In the genomic region with DNA sequence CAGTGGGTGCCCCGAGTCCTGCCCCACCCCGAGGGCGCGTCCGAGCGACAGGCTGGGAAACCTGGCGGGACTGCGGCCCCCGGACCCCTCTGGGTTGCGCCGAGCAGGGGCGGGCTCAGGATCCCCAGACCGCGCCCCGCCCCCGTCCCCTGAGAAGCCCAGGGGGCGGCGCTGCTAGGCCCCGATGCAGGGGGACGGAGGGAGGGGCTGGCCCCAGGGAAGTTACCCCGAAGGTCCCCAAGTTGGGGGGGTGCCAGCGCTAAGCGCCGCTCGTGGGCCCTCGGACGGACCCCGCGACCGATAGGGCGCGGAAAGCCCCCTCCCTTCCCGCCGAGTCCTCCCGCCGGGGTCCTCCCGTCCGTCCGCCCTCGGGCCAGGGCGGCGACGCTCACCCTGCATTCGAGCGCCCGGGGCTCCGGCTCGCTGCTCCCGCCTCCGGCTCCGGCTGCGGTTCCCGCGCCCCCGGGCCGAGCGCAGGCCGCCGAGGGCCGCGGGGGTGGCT, we compare ENCODE assay signal across 1 cellular context.
TF ChIP-seq lines count a peak whose summit lies in the region.

No MANE protein-coding gene starts in this region.

TF ChIP-seq in HEK293, 187 proteins besides CTCF, POLR2A, EP300 and RAD21 (continued from another document and continues in another):
- TF ChIP-seq ZIC2 (tag by site-specific recombination; IDR thresholded peaks at IDR 0.05) (peak; percentile 37; the same call in 1 of the 2 replicates), SCRT2 (tag by site-specific recombination; IDR thresholded peaks at IDR 0.05) (no peak), EGR2 (tag by site-specific recombination; IDR thresholded peaks at IDR 0.05; ENCODE audit: low read depth) (no peak), ZNF544 (tag by site-specific recombination; IDR thresholded peaks at IDR 0.05) (no peak), ZSCAN16 (tag by site-specific recombination; IDR thresholded peaks at IDR 0.05) (no peak), PRDM1 (tag by site-specific recombination; IDR thresholded peaks at IDR 0.05) (no peak), ZNF146 (tag by site-specific recombination; IDR thresholded peaks at IDR 0.05) (no peak), TCF7L2 (IDR thresholded peaks at IDR 0.05; ENCODE audit: borderline replicate concordance, low read depth, low read length) (no peak), ZNF133 (tag by site-specific recombination; IDR thresholded peaks at IDR 0.05) (no peak), ZNF768 (tag by site-specific recombination; IDR thresholded peaks at IDR 0.05) (no peak), ZNF600 (tag by site-specific recombination; IDR thresholded peaks at IDR 0.05) (no peak), YY1 (tag by site-specific recombination; IDR thresholded peaks at IDR 0.05) (no peak), ZFP3 (tag by site-specific recombination; IDR thresholded peaks at IDR 0.05; ENCODE audit: low read depth) (no peak), FEZF1 (tag by site-specific recombination; IDR thresholded peaks at IDR 0.05) (no peak), ZNF114 (tag by site-specific recombination; IDR thresholded peaks at IDR 0.05) (no peak), ZBTB48 (tag by site-specific recombination; IDR thresholded peaks at IDR 0.05) (peak; percentile 33; the same call in 1 of the 2 replicates), ZNF37A (tag by site-specific recombination; IDR thresholded peaks at IDR 0.05) (no peak), ZNF324 (tag by site-specific recombination; IDR thresholded peaks at IDR 0.05) (no peak), ZNF394 (tag by site-specific recombination; IDR thresholded peaks at IDR 0.05; ENCODE audit: borderline replicate concordance) (no peak), ZFP41 (tag by site-specific recombination; IDR thresholded peaks at IDR 0.05; ENCODE audit: borderline replicate concordance) (no peak), YY2 (tag by site-specific recombination; IDR thresholded peaks at IDR 0.05) (no peak), ZNF530 (tag by site-specific recombination; IDR thresholded peaks at IDR 0.05; ENCODE audit: low read depth) (no peak), ZNF660 (tag by site-specific recombination; IDR thresholded peaks at IDR 0.05) (no peak), SALL2 (tag by site-specific recombination; IDR thresholded peaks at IDR 0.05; ENCODE audit: borderline replicate concordance) (no peak), ZNF510 (tag by site-specific recombination; IDR thresholded peaks at IDR 0.05; ENCODE audit: insufficient replicate concordance) (no peak), SP7 (tag by site-specific recombination; IDR thresholded peaks at IDR 0.05) (no peak), ZNF501 (tag by site-specific recombination; IDR thresholded peaks at IDR 0.05) (no peak), ZNF292 (tag by site-specific recombination; IDR thresholded peaks at IDR 0.05; ENCODE audit: borderline replicate concordance, low read depth) (no peak), ZNF596 (tag by site-specific recombination; IDR thresholded peaks at IDR 0.05) (no peak), ZNF239 (tag by site-specific recombination; IDR thresholded peaks at IDR 0.05) (no peak), ZNF23 (tag by site-specific recombination; IDR thresholded peaks at IDR 0.05; ENCODE audit: borderline replicate concordance) (no peak)
- TF ChIP-seq, protein P1, sequence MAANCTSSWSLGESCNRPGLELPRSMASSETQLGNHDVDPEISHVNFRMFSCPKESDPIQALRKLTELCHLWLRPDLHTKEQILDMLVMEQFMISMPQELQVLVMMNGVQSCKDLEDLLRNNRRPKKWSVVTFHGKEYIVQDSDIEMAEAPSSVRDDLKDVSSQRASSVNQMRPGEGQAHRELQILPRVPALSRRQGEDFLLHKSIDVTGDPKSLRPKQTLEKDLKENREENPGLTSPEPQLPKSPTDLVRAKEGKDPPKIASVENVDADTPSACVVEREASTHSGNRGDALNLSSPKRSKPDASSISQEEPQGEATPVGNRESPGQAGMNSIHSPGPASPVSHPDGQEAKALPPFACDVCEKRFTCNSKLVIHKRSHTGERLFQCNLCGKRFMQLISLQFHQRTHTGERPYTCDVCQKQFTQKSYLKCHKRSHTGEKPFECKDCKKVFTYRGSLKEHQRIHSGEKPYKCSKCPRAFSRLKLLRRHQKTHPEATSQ (tag by site-specific recombination; IDR thresholded peaks at IDR 0.05), result no peak
- TF ChIP-seq, protein P2, sequence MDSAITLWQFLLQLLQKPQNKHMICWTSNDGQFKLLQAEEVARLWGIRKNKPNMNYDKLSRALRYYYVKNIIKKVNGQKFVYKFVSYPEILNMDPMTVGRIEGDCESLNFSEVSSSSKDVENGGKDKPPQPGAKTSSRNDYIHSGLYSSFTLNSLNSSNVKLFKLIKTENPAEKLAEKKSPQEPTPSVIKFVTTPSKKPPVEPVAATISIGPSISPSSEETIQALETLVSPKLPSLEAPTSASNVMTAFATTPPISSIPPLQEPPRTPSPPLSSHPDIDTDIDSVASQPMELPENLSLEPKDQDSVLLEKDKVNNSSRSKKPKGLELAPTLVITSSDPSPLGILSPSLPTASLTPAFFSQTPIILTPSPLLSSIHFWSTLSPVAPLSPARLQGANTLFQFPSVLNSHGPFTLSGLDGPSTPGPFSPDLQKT (IDR thresholded peaks at IDR 0.05; ENCODE audit: borderline replicate concordance, low read depth, low read length), result no peak
- TF ChIP-seq, protein P3, sequence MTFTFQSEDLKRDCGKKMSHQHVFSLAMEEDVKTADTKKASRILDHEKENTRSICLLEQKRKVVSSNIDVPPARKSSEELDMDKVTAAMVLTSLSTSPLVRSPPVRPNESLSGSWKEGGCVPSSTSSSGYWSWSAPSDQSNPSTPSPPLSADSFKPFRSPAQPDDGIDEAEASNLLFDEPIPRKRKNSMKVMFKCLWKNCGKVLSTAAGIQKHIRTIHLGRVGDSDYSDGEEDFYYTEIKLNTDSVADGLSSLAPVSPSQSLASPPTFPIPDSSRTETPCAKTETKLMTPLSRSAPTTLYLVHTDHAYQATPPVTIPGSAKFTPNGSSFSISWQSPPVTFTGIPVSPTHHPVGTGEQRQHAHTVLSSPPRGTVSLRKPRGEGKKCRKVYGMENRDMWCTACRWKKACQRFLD (tag by site-specific recombination; IDR thresholded peaks at IDR 0.05), result no peak
- TF ChIP-seq, protein P4, sequence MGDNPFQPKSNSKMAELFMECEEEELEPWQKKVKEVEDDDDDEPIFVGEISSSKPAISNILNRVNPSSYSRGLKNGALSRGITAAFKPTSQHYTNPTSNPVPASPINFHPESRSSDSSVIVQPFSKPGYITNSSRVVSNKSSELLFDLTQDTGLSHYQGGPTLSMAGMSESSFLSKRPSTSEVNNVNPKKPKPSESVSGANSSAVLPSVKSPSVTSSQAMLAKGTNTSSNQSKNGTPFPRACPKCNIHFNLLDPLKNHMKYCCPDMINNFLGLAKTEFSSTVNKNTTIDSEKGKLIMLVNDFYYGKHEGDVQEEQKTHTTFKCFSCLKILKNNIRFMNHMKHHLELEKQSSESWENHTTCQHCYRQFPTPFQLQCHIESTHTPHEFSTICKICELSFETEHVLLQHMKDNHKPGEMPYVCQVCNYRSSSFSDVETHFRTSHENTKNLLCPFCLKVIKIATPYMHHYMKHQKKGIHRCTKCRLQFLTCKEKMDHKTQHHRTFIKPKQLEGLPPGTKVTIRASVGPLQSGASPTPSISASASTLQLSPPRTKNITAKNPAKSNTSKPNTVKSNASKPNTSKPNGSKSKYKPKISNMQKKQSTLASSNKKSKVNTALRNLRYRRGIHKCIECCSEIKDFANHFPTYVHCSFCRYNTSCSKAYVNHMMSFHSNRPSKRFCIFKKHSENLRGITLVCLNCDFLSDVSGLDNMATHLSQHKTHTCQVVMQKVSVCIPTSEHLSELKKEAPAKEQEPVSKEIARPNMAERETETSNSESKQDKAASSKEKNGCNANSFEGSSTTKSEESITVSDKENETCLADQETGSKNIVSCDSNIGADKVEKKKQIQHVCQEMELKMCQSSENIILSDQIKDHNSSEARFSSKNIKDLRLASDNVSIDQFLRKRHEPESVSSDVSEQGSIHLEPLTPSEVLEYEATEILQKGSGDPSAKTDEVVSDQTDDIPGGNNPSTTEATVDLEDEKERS (tag by site-specific recombination; IDR thresholded peaks at IDR 0.05), result no peak
- TF ChIP-seq, protein P5, sequence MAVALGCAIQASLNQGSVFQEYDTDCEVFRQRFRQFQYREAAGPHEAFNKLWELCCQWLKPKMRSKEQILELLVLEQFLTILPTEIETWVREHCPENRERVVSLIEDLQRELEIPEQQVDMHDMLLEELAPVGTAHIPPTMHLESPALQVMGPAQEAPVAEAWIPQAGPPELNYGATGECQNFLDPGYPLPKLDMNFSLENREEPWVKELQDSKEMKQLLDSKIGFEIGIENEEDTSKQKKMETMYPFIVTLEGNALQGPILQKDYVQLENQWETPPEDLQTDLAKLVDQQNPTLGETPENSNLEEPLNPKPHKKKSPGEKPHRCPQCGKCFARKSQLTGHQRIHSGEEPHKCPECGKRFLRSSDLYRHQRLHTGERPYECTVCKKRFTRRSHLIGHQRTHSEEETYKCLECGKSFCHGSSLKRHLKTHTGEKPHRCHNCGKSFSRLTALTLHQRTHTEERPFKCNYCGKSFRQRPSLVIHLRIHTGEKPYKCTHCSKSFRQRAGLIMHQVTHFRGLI (tag by site-specific recombination; IDR thresholded peaks at IDR 0.05), result no peak
- TF ChIP-seq, protein P6, sequence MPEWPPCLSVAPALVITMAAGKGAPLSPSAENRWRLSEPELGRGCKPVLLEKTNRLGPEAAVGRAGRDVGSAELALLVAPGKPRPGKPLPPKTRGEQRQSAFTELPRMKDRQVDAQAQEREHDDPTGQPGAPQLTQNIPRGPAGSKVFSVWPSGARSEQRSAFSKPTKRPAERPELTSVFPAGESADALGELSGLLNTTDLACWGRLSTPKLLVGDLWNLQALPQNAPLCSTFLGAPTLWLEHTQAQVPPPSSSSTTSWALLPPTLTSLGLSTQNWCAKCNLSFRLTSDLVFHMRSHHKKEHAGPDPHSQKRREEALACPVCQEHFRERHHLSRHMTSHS (tag by site-specific recombination; IDR thresholded peaks at IDR 0.05), result no peak
- TF ChIP-seq, protein P7, sequence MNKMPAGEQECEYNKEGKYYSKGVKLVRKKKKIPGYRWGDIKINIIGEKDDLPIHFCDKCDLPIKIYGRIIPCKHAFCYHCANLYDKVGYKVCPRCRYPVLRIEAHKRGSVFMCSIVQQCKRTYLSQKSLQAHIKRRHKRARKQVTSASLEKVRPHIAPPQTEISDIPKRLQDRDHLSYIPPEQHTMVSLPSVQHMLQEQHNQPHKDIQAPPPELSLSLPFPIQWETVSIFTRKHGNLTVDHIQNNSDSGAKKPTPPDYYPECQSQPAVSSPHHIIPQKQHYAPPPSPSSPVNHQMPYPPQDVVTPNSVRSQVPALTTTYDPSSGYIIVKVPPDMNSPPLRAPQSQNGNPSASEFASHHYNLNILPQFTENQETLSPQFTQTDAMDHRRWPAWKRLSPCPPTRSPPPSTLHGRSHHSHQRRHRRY (tag by site-specific recombination; IDR thresholded peaks at IDR 0.05), result no peak
- TF ChIP-seq, protein P8, sequence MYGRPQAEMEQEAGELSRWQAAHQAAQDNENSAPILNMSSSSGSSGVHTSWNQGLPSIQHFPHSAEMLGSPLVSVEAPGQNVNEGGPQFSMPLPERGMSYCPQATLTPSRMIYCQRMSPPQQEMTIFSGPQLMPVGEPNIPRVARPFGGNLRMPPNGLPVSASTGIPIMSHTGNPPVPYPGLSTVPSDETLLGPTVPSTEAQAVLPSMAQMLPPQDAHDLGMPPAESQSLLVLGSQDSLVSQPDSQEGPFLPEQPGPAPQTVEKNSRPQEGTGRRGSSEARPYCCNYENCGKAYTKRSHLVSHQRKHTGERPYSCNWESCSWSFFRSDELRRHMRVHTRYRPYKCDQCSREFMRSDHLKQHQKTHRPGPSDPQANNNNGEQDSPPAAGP (tag by site-specific recombination; IDR thresholded peaks at IDR 0.05), result peak; percentile 57
- TF ChIP-seq, protein P9, sequence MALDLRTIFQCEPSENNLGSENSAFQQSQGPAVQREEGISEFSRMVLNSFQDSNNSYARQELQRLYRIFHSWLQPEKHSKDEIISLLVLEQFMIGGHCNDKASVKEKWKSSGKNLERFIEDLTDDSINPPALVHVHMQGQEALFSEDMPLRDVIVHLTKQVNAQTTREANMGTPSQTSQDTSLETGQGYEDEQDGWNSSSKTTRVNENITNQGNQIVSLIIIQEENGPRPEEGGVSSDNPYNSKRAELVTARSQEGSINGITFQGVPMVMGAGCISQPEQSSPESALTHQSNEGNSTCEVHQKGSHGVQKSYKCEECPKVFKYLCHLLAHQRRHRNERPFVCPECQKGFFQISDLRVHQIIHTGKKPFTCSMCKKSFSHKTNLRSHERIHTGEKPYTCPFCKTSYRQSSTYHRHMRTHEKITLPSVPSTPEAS (tag by site-specific recombination; IDR thresholded peaks at IDR 0.05), result no peak
- TF ChIP-seq, protein P10, sequence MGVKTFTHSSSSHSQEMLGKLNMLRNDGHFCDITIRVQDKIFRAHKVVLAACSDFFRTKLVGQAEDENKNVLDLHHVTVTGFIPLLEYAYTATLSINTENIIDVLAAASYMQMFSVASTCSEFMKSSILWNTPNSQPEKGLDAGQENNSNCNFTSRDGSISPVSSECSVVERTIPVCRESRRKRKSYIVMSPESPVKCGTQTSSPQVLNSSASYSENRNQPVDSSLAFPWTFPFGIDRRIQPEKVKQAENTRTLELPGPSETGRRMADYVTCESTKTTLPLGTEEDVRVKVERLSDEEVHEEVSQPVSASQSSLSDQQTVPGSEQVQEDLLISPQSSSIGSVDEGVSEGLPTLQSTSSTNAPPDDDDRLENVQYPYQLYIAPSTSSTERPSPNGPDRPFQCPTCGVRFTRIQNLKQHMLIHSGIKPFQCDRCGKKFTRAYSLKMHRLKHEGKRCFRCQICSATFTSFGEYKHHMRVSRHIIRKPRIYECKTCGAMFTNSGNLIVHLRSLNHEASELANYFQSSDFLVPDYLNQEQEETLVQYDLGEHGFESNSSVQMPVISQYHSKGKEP (tag by site-specific recombination; IDR thresholded peaks at IDR 0.05), result no peak
- TF ChIP-seq, protein P11, sequence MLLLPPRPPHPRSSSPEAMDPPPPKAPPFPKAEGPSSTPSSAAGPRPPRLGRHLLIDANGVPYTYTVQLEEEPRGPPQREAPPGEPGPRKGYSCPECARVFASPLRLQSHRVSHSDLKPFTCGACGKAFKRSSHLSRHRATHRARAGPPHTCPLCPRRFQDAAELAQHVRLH (tag by site-specific recombination; IDR thresholded peaks at IDR 0.05), result no peak
- TF ChIP-seq, protein P12, sequence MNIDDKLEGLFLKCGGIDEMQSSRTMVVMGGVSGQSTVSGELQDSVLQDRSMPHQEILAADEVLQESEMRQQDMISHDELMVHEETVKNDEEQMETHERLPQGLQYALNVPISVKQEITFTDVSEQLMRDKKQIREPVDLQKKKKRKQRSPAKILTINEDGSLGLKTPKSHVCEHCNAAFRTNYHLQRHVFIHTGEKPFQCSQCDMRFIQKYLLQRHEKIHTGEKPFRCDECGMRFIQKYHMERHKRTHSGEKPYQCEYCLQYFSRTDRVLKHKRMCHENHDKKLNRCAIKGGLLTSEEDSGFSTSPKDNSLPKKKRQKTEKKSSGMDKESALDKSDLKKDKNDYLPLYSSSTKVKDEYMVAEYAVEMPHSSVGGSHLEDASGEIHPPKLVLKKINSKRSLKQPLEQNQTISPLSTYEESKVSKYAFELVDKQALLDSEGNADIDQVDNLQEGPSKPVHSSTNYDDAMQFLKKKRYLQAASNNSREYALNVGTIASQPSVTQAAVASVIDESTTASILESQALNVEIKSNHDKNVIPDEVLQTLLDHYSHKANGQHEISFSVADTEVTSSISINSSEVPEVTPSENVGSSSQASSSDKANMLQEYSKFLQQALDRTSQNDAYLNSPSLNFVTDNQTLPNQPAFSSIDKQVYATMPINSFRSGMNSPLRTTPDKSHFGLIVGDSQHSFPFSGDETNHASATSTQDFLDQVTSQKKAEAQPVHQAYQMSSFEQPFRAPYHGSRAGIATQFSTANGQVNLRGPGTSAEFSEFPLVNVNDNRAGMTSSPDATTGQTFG (tag by site-specific recombination; IDR thresholded peaks at IDR 0.05; ENCODE audit: borderline replicate concordance), result no peak
